In the genomic region with DNA sequence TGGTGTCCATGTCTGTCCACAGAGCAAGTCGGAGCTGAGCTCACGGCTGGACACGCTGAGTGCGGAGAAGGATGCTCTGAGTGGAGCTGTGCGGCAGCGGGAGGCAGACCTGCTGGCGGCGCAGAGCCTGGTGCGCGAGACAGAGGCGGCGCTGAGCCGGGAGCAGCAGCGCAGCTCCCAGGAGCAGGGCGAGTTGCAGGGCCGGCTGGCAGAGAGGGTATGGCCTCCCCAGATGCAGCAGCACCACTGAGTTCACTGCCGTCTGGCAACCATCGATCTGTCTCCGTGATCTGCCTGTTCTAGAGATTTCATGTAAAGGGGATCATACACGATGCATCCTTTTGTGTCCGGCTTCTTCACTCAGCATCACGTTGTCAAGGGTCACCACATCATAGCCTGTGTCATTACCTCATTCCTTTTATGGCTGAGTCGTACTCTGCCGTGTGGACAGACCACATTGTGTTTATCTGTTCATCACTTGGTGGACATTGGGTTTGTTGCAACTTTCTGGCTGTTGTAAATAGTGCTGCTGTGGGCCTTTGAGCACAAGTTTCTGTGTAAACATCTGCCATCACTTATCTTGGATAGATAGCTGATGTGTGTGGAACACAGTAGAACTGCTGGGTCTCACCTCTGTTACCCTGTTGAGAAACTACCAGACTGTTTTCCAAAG, we compare ENCODE assay signal across 24 cellular contexts. TPM values are rescaled to one million over a fixed set of nuclear protein-coding genes. Genes with fewer than 3 reads are reported as not detected.
DNase-seq lines count a peak whose midpoint lies in the region; ATAC-seq, FAIRE-seq and TF ChIP-seq lines count a peak whose summit lies in the region.
"Had no signal": no experiment of that assay in that cellular context is flagged by ENCODE, and none has a peak within 500 bp of the region (broad histone marks: within the 10 kb centered on the region; RNA-seq: fewer than 3 reads in every experiment).

No MANE protein-coding gene starts in this region.

- no peak overlapping the region for H3K27ac ChIP-seq in GM23248
- H3K27ac ChIP-seq: A549, breast epithelium, left lung, neural progenitor cell, psoas muscle, skin epidermis had no signal

- WGBS in GM23248 (ENCODE audit: low coverage in 1 of 2, low lambda C conversion rate in 2 of 2, missing lambda C conversion rate in 2 of 2), 2 experiments = 86 to 87% methylated on average over 24 of the region's 24 CpGs

- in situ Hi-C loops in GM23248 (cut with MboI) = loop anchor here (5.0 to 25.0 kb wide), 2 partner anchors 95 to 380 kb away; a partner anchor contains a TSS

- H3K79me2 ChIP-seq in GM23248 (ENCODE audit: insufficient read depth) = no peaks in the 10 kb centered on the region

- H3K27me3 ChIP-seq in GM23248 (replicated peaks; ENCODE audit: insufficient read depth) = no peaks in the 10 kb centered on the region
- H3K27me3 ChIP-seq: breast epithelium, left lung, neural progenitor cell had no signal

- H3K9ac ChIP-seq in GM23248 = no peak overlapping the region
- H3K9ac ChIP-seq: neural progenitor cell had no signal

- TF ChIP-seq CTCF in fibroblast of villous mesenchyme (IDR thresholded peaks at IDR 0.05; ENCODE audit: insufficient read depth, low read depth, low read length) = no peak

- H3K9me3 ChIP-seq in GM23248 (ENCODE audit: low read depth) = no peaks in the 10 kb centered on the region
- H3K9me3 ChIP-seq: A549, breast epithelium, left lung, psoas muscle had no signal

- no peaks in the 10 kb centered on the region for H3K9me2 ChIP-seq in GM23248 (ENCODE audit: insufficient read depth)

- no peak for FAIRE-seq in urothelium cell line (lab: Jason Lieb, UNC)
- FAIRE-seq: A549, GM18507 had no signal

- peaks cover 9% of the 10 kb centered on the region for H3K4me1 ChIP-seq in GM23248 (ENCODE audit: insufficient read depth)
- H3K4me1 ChIP-seq: A549, neural progenitor cell had no signal

- H2AFZ ChIP-seq in GM23248 = no peak overlapping the region
- H2AFZ ChIP-seq: neural progenitor cell had no signal

- no peaks in the 10 kb centered on the region for H4K20me1 ChIP-seq in GM23248 (ENCODE audit: insufficient read depth)

- peaks cover 8% of the 10 kb centered on the region for H3F3A ChIP-seq in GM23248 (ENCODE audit: insufficient read depth)

- no peak for ATAC-seq in GM19397 (IDR thresholded peaks at IDR 0.05; ENCODE audit: unreplicated experiment)
- no peak for ATAC-seq in GM21423 (IDR thresholded peaks at IDR 0.05; ENCODE audit: unreplicated experiment)
- ATAC-seq in HG03571 (IDR thresholded peaks at IDR 0.05; ENCODE audit: unreplicated experiment) = no peak
- ATAC-seq: A549, left lung, psoas muscle had no signal

- peak; percentile 31 for DNase-seq in 8988T
- DNase-seq in GM23248 = peak; percentile 45
- DNase-seq in SK-N-DZ (ENCODE audit: low spot score) = peak; percentile 73
- peak; percentile 93 for DNase-seq in fibroblast of villous mesenchyme (ENCODE audit: low read depth)
- DNase-seq in urothelium cell line (ENCODE audit: low spot score) = no peak
- DNase-seq: activated CD4-positive, CD25-positive, alpha-beta regulatory T cell treated with anti-CD3 and anti-CD28 coated beads, Interleukin-2, amount 50 U/mL, for 72 hours; activated naive CD8-positive, alpha-beta T cell treated with anti-CD3 and anti-CD28 coated beads, Interleukin-2, amount 10 ng/mL, durations not matched to agents 7 days and 5 days; CD4-positive, alpha-beta T cell; DND-41; glutamatergic neuron; H9; KBM-7; left lung; NCI-H1930; stimulated activated CD4-positive, alpha-beta T cell treated with anti-CD3 and anti-CD28 coated beads, Interleukin-4, amount 100 ng/mL, for 1 hour had no signal

- no peak overlapping the region for H3K4me2 ChIP-seq in GM23248 (ENCODE audit: unreplicated experiment)
- H3K4me2 ChIP-seq: A549, neural progenitor cell had no signal

- no peaks in the 10 kb centered on the region for H3K36me3 ChIP-seq in GM23248 (ENCODE audit: low read depth)
- H3K36me3 ChIP-seq: breast epithelium, neural progenitor cell had no signal

- H3K4me3 ChIP-seq in GM23248 (no peak overlapping the region), fibroblast of villous mesenchyme (ENCODE audit: low read depth, low read length) (no peak overlapping the region)
- H3K4me3 ChIP-seq: A549, breast epithelium, left lung, neural progenitor cell, psoas muscle, skin epidermis had no signal

RNA-seq across cellular contexts. Expression of a gene that starts 21.9 kb away (rescaled TPM):
- total RNA-seq in GM23248 (2014; rRNA removed; shearing (Covaris generic)) = 16.3 and 16.4 TPM in 2 replicates
- polyA plus RNA-seq in GM23248 (2016; fragmentation: Nextera tagmentation; extraction: Ambion mirVana) = 7.1 and 7.6 TPM in 2 replicates
- polyA plus RNA-seq in SK-N-DZ (2014; cell fraction: cytosol; rRNA removed) = 22.9 and 33.4 TPM in 2 replicates
- polyA plus RNA-seq in SK-N-DZ (2014; cell fraction: nucleus; rRNA removed) = 158 and 178 TPM in 2 replicates
- total RNA-seq in fibroblast of villous mesenchyme = 11.2 and 11.9 TPM in 2 replicates

RNA-seq across cellular contexts. Expression of a gene that starts 38.8 kb away (rescaled TPM):
- total RNA-seq in GM23248 (2014; rRNA removed; shearing (Covaris generic)) = 26.1 and 31.3 TPM in 2 replicates
- polyA plus RNA-seq in GM23248 (2016; fragmentation: Nextera tagmentation; extraction: Ambion mirVana) = 19.1 and 19.9 TPM in 2 replicates
- polyA plus RNA-seq in SK-N-DZ (2014; cell fraction: cytosol; rRNA removed) = 19.7 TPM in 2 replicates
- 11.5 and 15.3 TPM in 2 replicates for polyA plus RNA-seq in SK-N-DZ (2014; cell fraction: nucleus; rRNA removed)
- 21.2 and 26.4 TPM in 2 replicates for total RNA-seq in fibroblast of villous mesenchyme
